Comparison of ENCODE assay signal across 10 cellular contexts in the genomic region with DNA sequence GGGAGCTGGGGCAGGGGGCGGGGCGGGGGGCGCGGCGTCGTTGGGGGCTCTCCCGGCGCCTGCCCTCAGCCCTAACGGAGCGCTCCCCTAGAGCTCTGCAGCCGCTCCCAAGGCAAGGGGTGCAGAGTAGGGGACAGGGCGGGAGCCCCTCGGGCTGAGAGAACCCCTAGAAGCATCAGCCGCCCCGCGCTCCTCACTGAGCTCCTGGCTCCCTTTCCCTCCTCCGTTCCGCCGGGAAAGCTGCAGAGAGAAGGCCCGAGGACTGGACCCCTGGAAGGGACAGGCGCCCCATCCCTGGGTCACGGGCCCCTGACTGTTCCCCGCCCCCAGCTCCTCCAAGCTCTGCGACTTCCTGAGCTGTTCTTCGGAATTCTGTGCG. TPM values are rescaled to one million over a fixed set of nuclear protein-coding genes. Genes with fewer than 3 reads are reported as not detected.
DNase-seq lines count a peak whose midpoint lies in the region; ATAC-seq and TF ChIP-seq lines count a peak whose summit lies in the region.
"Had no signal": no experiment of that assay in that cellular context is flagged by ENCODE, and none has a peak within 500 bp of the region (broad histone marks: within the 10 kb centered on the region; RNA-seq: fewer than 3 reads in every experiment).

No MANE protein-coding gene starts in this region.

- peak overlapping the region; percentile 72 for H3K9ac ChIP-seq in mesenchymal stem cell (ENCODE audit: low read length)

- H3K79me1 ChIP-seq in mesenchymal stem cell (replicated peaks; ENCODE audit: low read length, poor library complexity, severe bottlenecking), result no peaks in the 10 kb centered on the region

- peak overlapping the region in 1 of 2 experiments; percentile 7 for H3K14ac ChIP-seq in mesenchymal stem cell (ENCODE audit: low read length in 2 of 2)

- H2BK12ac ChIP-seq in mesenchymal stem cell (ENCODE audit: low read length in 2 of 2), result no peak overlapping the region

- ATAC-seq in heart left ventricle (no peak), left cardiac atrium (no peak), HG03565 (IDR thresholded peaks at IDR 0.05; ENCODE audit: unreplicated experiment) (no peak)

- H3K36me3 ChIP-seq in heart left ventricle (no peaks in the 10 kb centered on the region), mesenchymal stem cell (ENCODE audit: control insufficient read depth in 1 of 2, insufficient read depth in 2 of 2, low read depth in 1 of 2, low read length in 2 of 2) (no peaks in the 10 kb centered on the region), transverse colon (no peaks in the 10 kb centered on the region)

- H3K9me3 ChIP-seq in heart left ventricle (no peaks in the 10 kb centered on the region), mesenchymal stem cell (ENCODE audit: control insufficient read depth, low read length) (no peaks in the 10 kb centered on the region), transverse colon (no peaks in the 10 kb centered on the region)

- DNase-seq in heart left ventricle (peak in 1 of 5 donors; percentile 30), left cardiac atrium (no peak), astrocyte of the spinal cord (ENCODE audit: low read depth, low spot score) (no peak), mesenchymal stem cell (no peak), transverse colon (no peak), KG1 (lab: John Stamatoyannopoulos, UW) (no peak), NCI-H2107 (lab: John Stamatoyannopoulos, UW) (no peak)
- DNase-seq: GOT3, NCI-H146 had no signal

- peaks cover 0 to 24% (median 4%) of the 10 kb centered on the region in 9 donors for H3K27me3 ChIP-seq in heart left ventricle
- H3K27me3 ChIP-seq in mesenchymal stem cell (ENCODE audit: control insufficient read depth in 1 of 2, insufficient read depth in 1 of 2, low read length in 2 of 2), result peaks cover 11 to 38% of the 10 kb centered on the region in 2 experiments
- peaks cover 28% of the 10 kb centered on the region for H3K27me3 ChIP-seq in transverse colon

- no peak overlapping the region for H3K23ac ChIP-seq in mesenchymal stem cell (ENCODE audit: low read length in 2 of 2)

- TF ChIP-seq CTCF in heart left ventricle (IDR thresholded peaks at IDR 0.05) (no peak), astrocyte of the spinal cord (IDR thresholded peaks at IDR 0.05; ENCODE audit: low read depth, low read length) (no peak), transverse colon (IDR thresholded peaks at IDR 0.05) (no peak)

- WGBS in heart left ventricle, 4 donors, result 5 to 7% (median 6%) methylated on average over 16 to 26 of the region's 26 CpGs
- WGBS in mesenchymal stem cell, result 7% methylated on average over 18 of the region's 26 CpGs
- 10% methylated on average over 13 of the region's 26 CpGs; no CpG with 5 or more reads in 1 of the 2 donors for WGBS in transverse colon (ENCODE audit: low coverage in 1 of 2), 2 donors

- H4K91ac ChIP-seq in mesenchymal stem cell (ENCODE audit: low read length), result peak overlapping the region; percentile 62

- H2BK5ac ChIP-seq in mesenchymal stem cell (ENCODE audit: low read depth, low read length, poor library complexity, severe bottlenecking), result no peak overlapping the region

- no peak for TF ChIP-seq EP300 in transverse colon (IDR thresholded peaks at IDR 0.05; ENCODE audit: low read depth)

- no peak overlapping the region for H2AFZ ChIP-seq in mesenchymal stem cell (ENCODE audit: low read depth, low read length)

- in situ Hi-C loops in astrocyte of the spinal cord (cut with HindIII; ENCODE audit: low sequenced_read_pairs), result no loop called here
- in situ Hi-C loops in transverse colon (cut with MboI; ENCODE audit: low pct_ligation_motif_present in 1 of 4, low pct_unique_long_range_greater_than_20kb in 1 of 4, low sequenced_read_pairs in 3 of 4), result loop anchor here (5.0 to 25.0 kb wide), 4 partner anchors 164 to 289 kb away; partner anchors contain the start of genes LASP1 (in 1 of the 4) and RPL23 (in 1 of the 4)

- peak overlapping the region; percentile 32 to 99 (median 72) for H3K4me3 ChIP-seq in heart left ventricle
- H3K4me3 ChIP-seq in astrocyte of the spinal cord (ENCODE audit: low read depth, low read length), result peak overlapping the region; percentile 13
- H3K4me3 ChIP-seq in mesenchymal stem cell (ENCODE audit: insufficient read depth in 1 of 2, low read depth in 1 of 2, low read length in 2 of 2), result peak overlapping the region; percentile 51 to 91
- peak overlapping the region; percentile 6 to 75 (median 33) for H3K4me3 ChIP-seq in transverse colon

- no peak overlapping the region for H3K4ac ChIP-seq in mesenchymal stem cell (ENCODE audit: low read depth in 1 of 2, low read length in 2 of 2)

- H2AK5ac ChIP-seq in mesenchymal stem cell (ENCODE audit: low read length, severe bottlenecking), result no peak overlapping the region

- H3K4me2 ChIP-seq in mesenchymal stem cell (ENCODE audit: low read length, poor library complexity, severe bottlenecking), result peak overlapping the region; percentile 81

- intact Hi-C loops in heart left ventricle (cut with DNase I) (loop anchor here (1.0 to 10.0 kb wide), 14 partner anchors 69 to 399 kb away; partner anchors contain the start of genes LASP1 (in 4 of the 10), FBXO47 (in 2 of the 10) and PSMB3 (in 1 of the 10)), left cardiac atrium (cut with DNase I) (loop anchor here (2.0 to 10.0 kb wide), 5 partner anchors 84 to 399 kb away; partner anchors contain the start of gene PSMB3 (in 1 of the 2)), transverse colon (cut with DNase I; ENCODE audit: low total_unique reads) (no loop called here)

- peak overlapping the region; percentile 73 for H4K8ac ChIP-seq in mesenchymal stem cell (ENCODE audit: low read length)

- H3K4me1 ChIP-seq in heart left ventricle (peaks cover 0 to 34% (median 17%) of the 10 kb centered on the region in 12 donors), mesenchymal stem cell (ENCODE audit: control insufficient read depth, insufficient read depth, low read depth, low read length) (peaks cover 22% of the 10 kb centered on the region), transverse colon (peaks cover 8 to 28% (median 22%) of the 10 kb centered on the region in 4 donors)

- H3K27ac ChIP-seq in heart left ventricle (peak overlapping the region in 11 of 12 donors; percentile 55 to 98 (median 92)), mesenchymal stem cell (ENCODE audit: low read length, poor library complexity, severe bottlenecking) (no peak overlapping the region), transverse colon (peak overlapping the region; percentile 87 to 98 (median 90))

- H3K18ac ChIP-seq in mesenchymal stem cell (ENCODE audit: low read depth in 1 of 2, low read length in 2 of 2), result peak overlapping the region in 1 of 2 experiments; percentile 63

- H2BK120ac ChIP-seq in mesenchymal stem cell (ENCODE audit: low read depth, low read length), result no peak overlapping the region

- no peak overlapping the region for H2BK15ac ChIP-seq in mesenchymal stem cell (ENCODE audit: low read depth, poor library complexity, severe bottlenecking)

- TF ChIP-seq POLR2A in heart left ventricle (IDR thresholded peaks at IDR 0.05) (no peak), transverse colon (IDR thresholded peaks at IDR 0.05) (no peak)

RNA-seq across cellular contexts. Expression of gene PLXDC1, which starts 0.2 kb away (rescaled TPM):
- 10 to 100 TPM in 7 of 9 donors, 1 to 10 TPM in 2; 6.3 to 17.4 (median 13.8) TPM for total RNA-seq in heart left ventricle
- 10 to 100 TPM in 1 of 2 donors, 1 to 10 TPM in 1; 4.8 to 13.3 TPM for polyA plus RNA-seq in heart left ventricle
- 10 to 100 TPM in 1 of 2 donors, 1 to 10 TPM in 1; 7.6 to 18.0 TPM for total RNA-seq in left cardiac atrium
- 1.9 TPM for polyA plus RNA-seq in mesenchymal stem cell (2013, experiment 1 of 2)
- polyA plus RNA-seq in mesenchymal stem cell (2013, experiment 2 of 2), result 2.1 TPM
- total RNA-seq in transverse colon, result 10 to 100 TPM in 1 of 4 donors, 1 to 10 TPM in 3; 1.6 to 26.2 (median 4.3) TPM

RNA-seq across cellular contexts. Expression of gene ARL5C, which starts 14.3 kb away (rescaled TPM):
- total RNA-seq in heart left ventricle, result not detected
- polyA plus RNA-seq in heart left ventricle, result not detected
- not detected for total RNA-seq in left cardiac atrium
- not detected for polyA plus RNA-seq in mesenchymal stem cell (2013, experiment 1 of 2)
- not detected for polyA plus RNA-seq in mesenchymal stem cell (2013, experiment 2 of 2)
- not detected for total RNA-seq in transverse colon

RNA-seq across cellular contexts. Expression of gene CACNB1, which starts 45.8 kb away (rescaled TPM):
- 10 to 100 TPM in 1 of 9 donors, 1 to 10 TPM in 8; 4.3 to 13.4 (median 7.1) TPM for total RNA-seq in heart left ventricle
- 10 to 100 TPM in 1 of 2 donors, 1 to 10 TPM in 1; 6.1 to 14.3 TPM for polyA plus RNA-seq in heart left ventricle
- 1 to 10 TPM; 5.4 to 5.8 TPM for total RNA-seq in left cardiac atrium
- 7.0 TPM for polyA plus RNA-seq in mesenchymal stem cell (2013, experiment 1 of 2)
- polyA plus RNA-seq in mesenchymal stem cell (2013, experiment 2 of 2), result 6.3 TPM
- 10 to 100 TPM; 10.1 to 21.7 (median 11.6) TPM for total RNA-seq in transverse colon

RNA-seq across cellular contexts. Expression of gene RPL19, which starts 48.4 kb away (rescaled TPM):
- total RNA-seq in heart left ventricle, result 1,000 to 10,000 TPM in 6 of 9 donors, 100 to 1,000 TPM in 3; 836 to 1,525 (median 1,097) TPM
- 1,000 to 10,000 TPM; 1,669 to 2,599 TPM for polyA plus RNA-seq in heart left ventricle
- 1,000 to 10,000 TPM; 1,055 to 1,074 TPM for total RNA-seq in left cardiac atrium
- 2,372 TPM for polyA plus RNA-seq in mesenchymal stem cell (2013, experiment 1 of 2)
- 2,320 TPM for polyA plus RNA-seq in mesenchymal stem cell (2013, experiment 2 of 2)
- 1,000 to 10,000 TPM; 1,146 to 2,715 (median 2,002) TPM for total RNA-seq in transverse colon

Comparison
In these comparisons a context has a peak if more than half of its experiments do, and no peak if none do; other contexts are left out.
1. H3K4me3 ChIP-seq: peak in every context shown above with its lines; median percentile 72 in heart left ventricle; 71 in mesenchymal stem cell; 33 in transverse colon; 13 in astrocyte of the spinal cord.